Comparison of ENCODE assay signal across 4 cellular contexts in the genomic region with DNA sequence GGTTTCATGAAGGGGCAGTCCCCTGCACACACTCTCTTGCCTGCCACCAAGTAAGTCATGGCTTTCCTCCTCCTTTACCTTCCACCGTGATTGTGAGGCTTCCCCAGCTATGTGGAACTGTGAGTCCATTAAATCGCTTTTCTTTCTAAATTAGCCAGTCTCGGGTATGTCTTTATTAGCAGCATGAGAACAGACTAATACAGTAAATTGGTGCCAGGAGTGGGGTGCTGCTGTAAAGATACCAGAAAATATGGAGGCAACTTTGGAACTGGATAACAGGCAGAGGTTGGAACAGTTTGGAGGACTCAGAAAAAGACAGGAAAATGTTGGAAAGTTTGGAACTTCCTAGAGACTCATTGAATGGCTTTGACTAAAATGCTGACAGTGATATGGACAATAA. TPM values are rescaled to one million over a fixed set of nuclear protein-coding genes. Genes with fewer than 3 reads are reported as not detected.
"Had no signal": no experiment of that assay in that cellular context is flagged by ENCODE, and none has a peak within 500 bp of the region (broad histone marks: within the 10 kb centered on the region; RNA-seq: fewer than 3 reads in every experiment).

No MANE protein-coding gene starts in this region.

RNA-seq across cellular contexts. Expression of a gene that starts 26.1 kb away (rescaled TPM):
- total RNA-seq: GM23338, H1, H4, H9 had no signal
- polyA plus RNA-seq: GM23338 had no signal
